18 cellular contexts compared by ENCODE assay signal in the genomic region with DNA sequence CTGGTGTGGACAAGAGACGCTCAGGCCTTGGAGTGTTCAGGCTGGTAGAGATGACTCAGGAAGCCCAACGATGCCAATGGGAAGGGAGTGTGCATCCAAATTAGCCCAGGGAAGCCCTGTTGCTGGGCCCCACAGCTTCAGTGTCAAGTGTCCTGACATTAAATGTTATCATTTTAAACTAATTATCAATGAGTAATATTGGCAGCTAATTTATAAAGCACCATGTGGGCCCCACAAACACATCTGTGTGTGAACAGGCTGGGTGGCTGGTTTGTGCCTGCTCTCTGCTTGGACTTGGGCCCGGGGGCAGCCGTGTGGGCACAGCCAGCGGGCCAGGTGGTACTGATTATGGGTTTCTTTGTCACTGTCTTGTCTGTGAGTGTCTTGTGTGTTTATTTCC. TPM values are rescaled to one million over a fixed set of nuclear protein-coding genes. Genes with fewer than 3 reads are reported as not detected.
DNase-seq lines count a peak whose midpoint lies in the region; ATAC-seq and TF ChIP-seq lines count a peak whose summit lies in the region.
"Had no signal": no experiment of that assay in that cellular context is flagged by ENCODE, and none has a peak within 500 bp of the region (broad histone marks: within the 10 kb centered on the region; RNA-seq: fewer than 3 reads in every experiment).

No MANE protein-coding gene starts in this region.

- no peak overlapping the region for H3K18ac ChIP-seq in neuronal stem cell (ENCODE audit: low read length)

- no peak overlapping the region for H3K4ac ChIP-seq in neuronal stem cell (ENCODE audit: low read length)

- no peak overlapping the region for H3K4me2 ChIP-seq in neuronal stem cell (ENCODE audit: insufficient read depth, low read length, poor library complexity, severe bottlenecking)

- H3K27ac ChIP-seq in neuronal stem cell (replicated peaks; ENCODE audit: low read length): no peak overlapping the region

- H3K4me3 Mint-ChIP-seq in T-helper 2 cell treated with Interferon-gamma antibody and Interleukin-4, amounts not matched to agents 5 μg/mL and 100 μg/mL, for 36 hours: no peak overlapping the region
- H3K4me3 Mint-ChIP-seq: B cell; CD4-positive, CD25-positive, alpha-beta regulatory T cell had no signal

- H3K9me3 ChIP-seq in MG63 (no peaks in the 10 kb centered on the region), neuronal stem cell (replicated peaks in 1 of 2; ENCODE audit: control insufficient read depth in 2 of 2, insufficient read depth in 1 of 2, low read depth in 1 of 2, low read length in 2 of 2) (no peaks in the 10 kb centered on the region)
- H3K9me3 ChIP-seq: Caco-2 had no signal

- H3K4me1 Mint-ChIP-seq in T-helper 2 cell treated with Interferon-gamma antibody and Interleukin-4, amounts not matched to agents 5 μg/mL and 100 μg/mL, for 36 hours (ENCODE audit: low read depth): no peaks in the 10 kb centered on the region
- H3K4me1 Mint-ChIP-seq: CD4-positive, CD25-positive, alpha-beta regulatory T cell had no signal

- H2BK12ac ChIP-seq in neuronal stem cell (ENCODE audit: low read length): no peak overlapping the region

- H3K27ac Mint-ChIP-seq in T-helper 2 cell treated with Interferon-gamma antibody and Interleukin-4, amounts not matched to agents 5 μg/mL and 100 μg/mL, for 36 hours: no peak overlapping the region
- H3K27ac Mint-ChIP-seq: B cell had no signal

- peak in 2 of 3 experiments; percentile 51 to 62 for DNase-seq in NCI-H1417 (lab: John Stamatoyannopoulos, UW)
- DNase-seq in NCI-H1417 treated with DMSO at 0.1 percent for 48 hours (lab: John Stamatoyannopoulos, UW): no peak
- peak; percentile 43 for DNase-seq in MG63
- no peak for DNase-seq in neuronal stem cell (ENCODE audit: low spot score)
- no peak for DNase-seq in T-helper 2 cell treated with Interferon-gamma antibody and Interleukin-4, amounts not matched to agents 5 μg/mL and 100 μg/mL, for 36 hours (ENCODE audit: low spot score)
- no peak for DNase-seq in activated CD8-positive, alpha-beta memory T cell treated with anti-CD3 and anti-CD28 coated beads, Interleukin-2, amount 50 U/mL, for 48 hours
- DNase-seq: 8988T; Caco-2; CD4-positive, CD25-positive, alpha-beta regulatory T cell; GF-D8; GOT3; NCI-H1436; NCI-H1930; SIG-M5 had no signal

- no peaks in the 10 kb centered on the region for H3K9me3 Mint-ChIP-seq in T-helper 2 cell treated with Interferon-gamma antibody and Interleukin-4, amounts not matched to agents 5 μg/mL and 100 μg/mL, for 36 hours

- peak overlapping the region; percentile 76 for H2BK120ac ChIP-seq in neuronal stem cell (ENCODE audit: low read depth, low read length)

- no peak overlapping the region for H2BK15ac ChIP-seq in neuronal stem cell (ENCODE audit: low read length)

- H4K8ac ChIP-seq in neuronal stem cell (ENCODE audit: low read depth, low read length): no peak overlapping the region

- peaks cover 22 to 23% of the 10 kb centered on the region in 2 donors for H3K4me1 ChIP-seq in neuronal stem cell (ENCODE audit: control insufficient read depth in 2 of 2, insufficient read depth in 1 of 2, low read depth in 1 of 2, low read length in 2 of 2)

- H3K27me3 ChIP-seq in MG63: no peaks in the 10 kb centered on the region
- no peaks in the 10 kb centered on the region for H3K27me3 ChIP-seq in neuronal stem cell (ENCODE audit: control insufficient read depth in 3 of 3, insufficient read depth in 3 of 3, low read depth in 1 of 3, low read length in 3 of 3)

- H3K14ac ChIP-seq in neuronal stem cell (ENCODE audit: low read length): no peak overlapping the region

- no peak overlapping the region for H2AK5ac ChIP-seq in neuronal stem cell (ENCODE audit: low read depth, low read length)

- H3K36me3 Mint-ChIP-seq in T-helper 2 cell treated with Interferon-gamma antibody and Interleukin-4, amounts not matched to agents 5 μg/mL and 100 μg/mL, for 36 hours (ENCODE audit: low read depth): no peaks in the 10 kb centered on the region
- H3K36me3 Mint-ChIP-seq: CD4-positive, CD25-positive, alpha-beta regulatory T cell had no signal

- H4K91ac ChIP-seq in neuronal stem cell (ENCODE audit: low read depth, low read length, poor library complexity): no peak overlapping the region

- H3K79me1 ChIP-seq in neuronal stem cell (ENCODE audit: low read depth, low read length): no peaks in the 10 kb centered on the region

- H3K4me3 ChIP-seq in MG63: no peak overlapping the region
- H3K4me3 ChIP-seq in neuronal stem cell (ENCODE audit: low read length in 2 of 2): no peak overlapping the region

- no peak overlapping the region for H3K23ac ChIP-seq in neuronal stem cell (ENCODE audit: low read depth, low read length, poor library complexity)

- H2BK5ac ChIP-seq in neuronal stem cell (ENCODE audit: low read length): no peak overlapping the region

- no peak overlapping the region for H3K9ac ChIP-seq in neuronal stem cell (ENCODE audit: low read depth, low read length, poor library complexity)

- WGBS in neuronal stem cell (ENCODE audit: extremely low coverage in 2 of 2, insufficient read length in 2 of 2, insufficient replicate concordance in 1 of 2), 2 donors: no CpG with 5 or more reads among the region's 5 CpGs

- H3K36me3 ChIP-seq in MG63: no peaks in the 10 kb centered on the region
- no peaks in the 10 kb centered on the region for H3K36me3 ChIP-seq in neuronal stem cell (replicated peaks in 1 of 2; ENCODE audit: control insufficient read depth in 2 of 2, insufficient read depth in 2 of 2, low read length in 2 of 2)

- H2AFZ ChIP-seq in neuronal stem cell (ENCODE audit: low read length): no peak overlapping the region

- peaks cover 15% of the 10 kb centered on the region for H3K27me3 Mint-ChIP-seq in T-helper 2 cell treated with Interferon-gamma antibody and Interleukin-4, amounts not matched to agents 5 μg/mL and 100 μg/mL, for 36 hours (ENCODE audit: low read depth)

- ATAC-seq in SK-N-SH treated with all-trans-retinoic acid at 6 μM for 48 hours (peak; percentile 35; the same call in 1 of the 3 replicates), HG03175 (IDR thresholded peaks at IDR 0.05; ENCODE audit: unreplicated experiment) (no peak)

TF ChIP-seq in SK-N-SH treated with all-trans-retinoic acid at 6 μM for 48 hours, 23 proteins besides CTCF, POLR2A, EP300 and RAD21:
- TF ChIP-seq ISL1 (CRISPR knock-in tag; IDR thresholded peaks at IDR 0.05) (no peak), TCF4 (CRISPR knock-in tag; IDR thresholded peaks at IDR 0.05; ENCODE audit: borderline replicate concordance) (peak; percentile 84), TSHZ2 (CRISPR knock-in tag; IDR thresholded peaks at IDR 0.05) (peak; percentile 67; the same call in 1 of the 2 replicates), CSDC2 (CRISPR knock-in tag; IDR thresholded peaks at IDR 0.05) (no peak)

RNA-seq across cellular contexts. Expression of gene FBLN2, which starts 15.0 kb away (rescaled TPM):
- 33.6 and 59.9 TPM in 2 replicates for total RNA-seq in MG63 (2014; rRNA removed; shearing (Covaris generic); ENCODE audit: low replicate concordance)
- 12.1 TPM for polyA plus RNA-seq in neuronal stem cell (2013, experiment 1 of 2)
- 12.3 TPM for polyA plus RNA-seq in neuronal stem cell (2013, experiment 2 of 2)
- total RNA-seq: CD4-positive, CD25-positive, alpha-beta regulatory T cell; OCI-LY7 had no signal
- polyA plus RNA-seq: CD4-positive, CD25-positive, alpha-beta regulatory T cell had no signal

Comparison
In these comparisons a context has a peak if more than half of its experiments do, and no peak if none do; other contexts are left out.
1. DNase-seq: peak in NCI-H1417 (2 of 3) and MG63 (single experiment); none in NCI-H1417 treated with DMSO at 0.1 percent for 48 hours (single experiment), neuronal stem cell (single experiment), T-helper 2 cell treated with Interferon-gamma antibody and Interleukin-4, amounts not matched to agents 5 μg/mL and 100 μg/mL, for 36 hours (single experiment) and activated CD8-positive, alpha-beta memory T cell treated with anti-CD3 and anti-CD28 coated beads, Interleukin-2, amount 50 U/mL, for 48 hours (single experiment).